ENCODE assay signal across 23 cellular contexts in the genomic region with DNA sequence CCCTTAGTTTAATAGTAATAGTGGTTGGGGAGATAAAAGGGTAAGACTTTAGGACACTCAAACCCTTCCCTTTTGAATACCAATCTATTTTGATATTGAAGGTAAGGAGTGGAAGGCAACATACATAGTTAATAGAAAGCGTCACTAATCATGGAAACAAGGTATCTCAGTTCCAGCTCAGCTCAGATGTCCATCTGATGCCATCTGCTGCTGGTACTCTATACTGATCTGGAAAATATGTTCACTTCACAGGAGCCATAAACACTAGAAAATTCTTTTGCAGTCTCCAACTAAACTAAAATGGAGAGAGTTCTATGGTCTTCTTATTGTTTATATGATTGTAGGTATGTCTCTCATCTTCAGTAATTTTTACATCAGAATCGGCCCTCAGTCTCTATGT.
"Had no signal": no experiment of that assay in that cellular context is flagged by ENCODE, and none has a peak within 500 bp of the region (broad histone marks: within the 10 kb centered on the region; RNA-seq: fewer than 3 reads in every experiment).

No MANE protein-coding gene starts in this region.

- H3K27ac ChIP-seq: esophagus muscularis mucosa, parathyroid adenoma, skin epidermis, thyroid gland, upper lobe of right lung had no signal

- DNase-seq: activated B cell treated with CpG ODN at 0.5 μM for 24 hours; activated CD4-positive, alpha-beta T cell treated with anti-CD3 and anti-CD28 coated beads for 36 hours; activated CD4-positive, alpha-beta T cell treated with anti-CD3 and anti-CD28 coated beads, Interleukin-2, amount 50 U/mL, for 4 hours; activated CD8-positive, alpha-beta memory T cell treated with anti-CD3 and anti-CD28 coated beads, Interleukin-2, amount 50 U/mL, for 48 hours; activated naive CD4-positive, alpha-beta T cell treated with Interleukin-2 at 50 U/mL for 16 hours; activated naive CD8-positive, alpha-beta T cell treated with anti-CD3 and anti-CD28 coated beads for 36 hours; activated T-cell treated with anti-CD3 and anti-CD28 coated beads, Interleukin-2, amount 50 U/mL, for 4 hours; central memory CD4-positive, alpha-beta T cell; glutamatergic neuron; left cardiac atrium; nephron progenitor cell; right cardiac atrium; stimulated activated CD4-positive, alpha-beta T cell treated with anti-CD3 and anti-CD28 coated beads, Interleukin-1b, Interleukin-23, amount 100 ng/mL, for 48 hours; substantia nigra; T1000; thyroid gland; upper lobe of right lung had no signal

- H2AFZ ChIP-seq: parathyroid adenoma had no signal

- H3K4me1 ChIP-seq: esophagus muscularis mucosa, parathyroid adenoma, thyroid gland, upper lobe of right lung had no signal

- H3K79me2 ChIP-seq: parathyroid adenoma had no signal

- H3K36me3 ChIP-seq: esophagus muscularis mucosa, thyroid gland, upper lobe of right lung had no signal

- H3K9ac ChIP-seq: parathyroid adenoma had no signal

- H3K27me3 ChIP-seq: esophagus muscularis mucosa, thyroid gland, upper lobe of right lung had no signal

- FAIRE-seq: colon, frontal cortex, islet of Langerhans had no signal

- H3K4me3 ChIP-seq: esophagus muscularis mucosa, skin epidermis, thyroid gland, upper lobe of right lung had no signal

- H3K9me3 ChIP-seq: esophagus muscularis mucosa, thyroid gland, upper lobe of right lung had no signal

- ATAC-seq: activated CD4-positive, alpha-beta T cell treated with anti-CD3 and anti-CD28 coated beads for 36 hours; activated T-cell treated with anti-CD3 and anti-CD28 coated beads, Interleukin-2, amount 50 U/mL, for 4 hours; left cardiac atrium; right cardiac atrium; upper lobe of right lung had no signal
